Comparison of ENCODE assay signal across 8 cellular contexts in the genomic region with DNA sequence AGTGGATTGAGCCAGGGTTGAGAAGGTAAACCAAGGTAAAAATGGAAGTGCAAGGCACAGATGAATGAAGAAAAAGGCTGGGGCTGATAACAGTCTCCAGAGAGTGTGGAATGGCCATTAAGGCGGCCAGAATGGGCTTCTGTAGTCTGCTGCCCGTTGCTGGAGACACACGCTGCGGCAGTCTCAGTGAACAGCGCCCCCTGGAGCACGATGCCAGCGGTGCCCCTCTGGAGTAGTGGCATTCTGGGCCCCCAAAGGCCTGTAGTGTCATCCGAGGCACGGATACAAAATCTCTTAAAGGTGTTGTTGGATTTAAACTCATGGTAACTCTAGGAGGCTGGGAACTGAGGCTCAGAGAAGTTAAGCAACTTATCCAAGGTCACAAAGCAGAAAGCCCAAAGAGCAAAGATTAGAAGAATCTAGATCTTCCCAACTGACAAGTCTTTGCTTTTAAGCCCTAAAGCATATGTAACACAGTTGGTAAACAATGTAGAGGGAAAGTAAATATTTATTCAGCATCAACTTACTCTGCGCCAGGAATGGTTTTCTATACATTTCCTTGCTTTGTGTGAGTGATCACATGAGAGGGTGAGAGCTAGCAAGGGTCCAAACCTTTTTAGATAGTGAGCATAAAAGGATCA. TPM values are rescaled to one million over a fixed set of nuclear protein-coding genes. Genes with fewer than 3 reads are reported as not detected.
A peak's percentile ranks its signal among the peaks of the same experiment; 100 is the strongest.
DNase-seq lines count a peak whose midpoint lies in the region; ATAC-seq and TF ChIP-seq lines count a peak whose summit lies in the region.

No MANE protein-coding gene starts in this region.

- H3K36me3 ChIP-seq in colonic mucosa (no peaks in the 10 kb centered on the region), tibial nerve (no peaks in the 10 kb centered on the region)

- POLR2A ChIA-PET in GM10248 (lab: Yijun Ruan, JAX): no interaction called here

- CTCF ChIA-PET in GM10248 (lab: Yijun Ruan, JAX): interaction anchor here (0.8 to 3.2 kb wide), 17 partner anchors 9 to 692 kb away, joined by 3 to 40 read pairs (median 4); no protein-coding TSS in a partner anchor

- no peaks in the 10 kb centered on the region for H3K27me3 ChIP-seq in colonic mucosa
- H3K27me3 ChIP-seq in tibial nerve: no peaks in the 10 kb centered on the region

- TF ChIP-seq CTCF in GM10248 (IDR thresholded peaks at IDR 0.05; ENCODE audit: control extremely low read depth, extremely low read depth, low read depth, missing control alignments): peak; percentile 82
- TF ChIP-seq CTCF in LNCaP clone FGC (IDR thresholded peaks at IDR 0.05; ENCODE audit: control insufficient read depth, extremely low read depth, insufficient read depth): peak; percentile 25; the same call in 1 of the 2 replicates
- peak; percentile 53 for TF ChIP-seq CTCF in colonic mucosa (IDR thresholded peaks at IDR 0.05)
- TF ChIP-seq CTCF in tibial nerve (IDR thresholded peaks at IDR 0.05): peak; percentile 9 to 47 (median 25)

- H3K9me3 ChIP-seq in colonic mucosa (no peaks in the 10 kb centered on the region), tibial nerve (no peaks in the 10 kb centered on the region)

- intact Hi-C loops in colonic mucosa (cut with DNase I): no loop called here

- H3K4me3 ChIP-seq in LNCaP clone FGC (ENCODE audit: low read depth, low read length) (no peak overlapping the region), colonic mucosa (no peak overlapping the region), tibial nerve (no peak overlapping the region)

- TF ChIP-seq EP300 in tibial nerve (IDR thresholded peaks at IDR 0.05): no peak

- ATAC-seq in GM21825 (IDR thresholded peaks at IDR 0.05; ENCODE audit: unreplicated experiment): peak; percentile 82

- H3K4me1 ChIP-seq in colonic mucosa (no peaks in the 10 kb centered on the region), tibial nerve (no peaks in the 10 kb centered on the region)

- DNase-seq in GM10248 (ENCODE audit: extremely low spot score) (peak; percentile 74), LNCaP clone FGC (ENCODE audit: low read depth) (peak; percentile 31), colonic mucosa (peak; percentile 52), myocyte (ENCODE audit: low read depth) (peak; percentile 37), tibial nerve (ENCODE audit: low spot score in 2 of 2) (peak in 1 of 2 donors; percentile 31), cortex of kidney (lab: John Stamatoyannopoulos, UW) (no peak)
- peak; percentile 66 for DNase-seq in activated CD4-positive, CD25-positive, alpha-beta regulatory T cell treated with anti-CD3 and anti-CD28 coated beads, Interleukin-2, amount 50 U/mL, for 72 hours

- no peak for TF ChIP-seq POLR2A in tibial nerve (IDR thresholded peaks at IDR 0.05)

- H3K27ac ChIP-seq in colonic mucosa (no peak overlapping the region), tibial nerve (no peak overlapping the region)

- WGBS in tibial nerve, 2 donors: 26 to 32% methylated on average over 10 of the region's 10 CpGs

- no peak overlapping the region for H3K9ac ChIP-seq in colonic mucosa (ENCODE audit: low read depth in 2 of 2, low read length in 2 of 2)

RNA-seq across cellular contexts. Expression of gene KCNJ1, which starts 18.2 kb away (rescaled TPM):
- total RNA-seq in colonic mucosa (not detected), myocyte (0.29 TPM in 1 of 2 replicates, not detected in the other), tibial nerve (not detected)
- polyA plus RNA-seq in myocyte (2012): not detected

RNA-seq across cellular contexts. Expression of gene KCNJ5, which starts 42.2 kb away (rescaled TPM):
- total RNA-seq in colonic mucosa: under 1 TPM; 0.15 to 0.66 TPM
- total RNA-seq in myocyte: not detected in 2 replicates
- polyA plus RNA-seq in myocyte (2012): 0.09 TPM
- 1 to 10 TPM in 2 of 4 donors, under 1 TPM in 2; 0.30 to 1.2 (median 0.76) TPM for total RNA-seq in tibial nerve

Comparison
In these comparisons a context has a peak if more than half of its experiments do, and no peak if none do; other contexts are left out.
1. CTCF ChIP-seq: peak in every context shown above with its lines; median percentile 82 in GM10248; 53 in colonic mucosa; 25 in LNCaP clone FGC; 25 in tibial nerve.